Comparison of ENCODE assay signal across 17 cellular contexts in genomic region chr14:54746019-54746418, GRCh38.
"Had no signal": no experiment of that assay in that cellular context is flagged by ENCODE, and none has a peak within 500 bp of the region (broad histone marks: within the 10 kb centered on the region; RNA-seq: fewer than 3 reads in every experiment).

No MANE protein-coding gene starts in this region.

- H3K27ac ChIP-seq: coronary artery, heart left ventricle, thyroid gland, vagina had no signal

- H3K27me3 ChIP-seq: dorsolateral prefrontal cortex, heart left ventricle, stomach, thyroid gland, vagina had no signal

- H3K9me3 ChIP-seq: heart left ventricle, mucosa of descending colon, stomach, thyroid gland, vagina had no signal

- H3K36me3 ChIP-seq: thyroid gland, vagina had no signal

- ATAC-seq: heart left ventricle; left ventricle myocardium superior; mucosa of descending colon; naive thymus-derived CD8-positive, alpha-beta T cell had no signal

- FAIRE-seq: frontal cortex, keratinocyte, small intestine had no signal

- H3K4me3 ChIP-seq: coronary artery, dorsolateral prefrontal cortex, heart left ventricle, mucosa of descending colon, stomach, thyroid gland, vagina had no signal

- DNase-seq: dorsolateral prefrontal cortex; effector CD8-positive, alpha-beta T cell; heart left ventricle; hippocampal formation; left ventricle myocardium superior; mucosa of descending colon; naive thymus-derived CD8-positive, alpha-beta T cell; posterior cingulate gyrus; small intestine; stimulated activated CD4-positive, alpha-beta T cell treated with anti-CD3 and anti-CD28 coated beads, Interleukin-12 subunit alpha, Interleukin-12 subunit beta, amount 100 ng/mL, for 4 hours; stimulated activated naive CD4-positive, alpha-beta T cell; stomach; thyroid gland had no signal
